8 cellular contexts compared by ENCODE assay signal in the genomic region with DNA sequence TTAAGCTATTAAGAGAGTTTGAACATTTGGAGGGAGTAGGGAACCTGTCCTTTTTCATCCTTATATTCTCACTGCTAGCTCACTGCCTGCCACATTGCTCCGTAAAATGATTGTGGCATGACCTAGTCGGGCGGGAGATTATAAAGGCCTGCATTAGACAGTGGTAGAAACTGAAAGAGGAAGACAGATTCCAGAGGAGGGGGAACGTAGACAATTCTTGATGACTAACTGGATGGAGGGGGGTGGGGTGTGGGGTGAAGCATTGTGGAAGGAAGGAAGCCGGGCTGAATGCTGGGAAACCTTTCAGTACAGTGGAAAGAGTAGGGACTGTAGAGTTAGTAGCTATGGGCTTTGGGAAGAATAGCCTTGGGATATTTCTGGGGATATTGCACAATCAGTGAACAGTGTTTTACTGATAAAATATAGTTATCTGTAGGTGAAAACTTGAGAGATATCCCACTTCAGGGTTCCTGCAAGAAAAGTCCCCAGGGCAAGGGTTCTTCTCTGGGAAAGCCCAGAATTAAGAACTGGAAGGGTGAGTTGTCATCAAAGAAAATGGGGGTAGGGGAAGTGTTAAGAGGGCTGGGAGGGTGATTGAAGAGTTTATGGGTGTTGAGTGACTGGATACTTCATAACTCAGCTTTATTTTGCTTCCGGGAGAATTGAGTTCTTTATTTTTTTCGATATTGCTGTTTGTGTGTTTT. TPM values are rescaled to one million over a fixed set of nuclear protein-coding genes. Genes with fewer than 3 reads are reported as not detected.
DNase-seq lines count a peak whose midpoint lies in the region; TF ChIP-seq lines count a peak whose summit lies in the region.

No MANE protein-coding gene starts in this region.

- H3K4me1 ChIP-seq in breast epithelium, result peaks cover 5 to 7% of the 10 kb centered on the region in 2 donors
- peaks cover 25% of the 10 kb centered on the region for H3K4me1 ChIP-seq in smooth muscle cell (ENCODE audit: low read depth)

- peak overlapping the region; percentile 91 for H3K4me2 ChIP-seq in smooth muscle cell

- peaks cover 46% of the 10 kb centered on the region for H4K20me1 ChIP-seq in smooth muscle cell (ENCODE audit: low read depth)

- DNase-seq in A172 (ENCODE audit: low spot score) (peak; percentile 89), HFFc6 (peak; percentile 91), breast epithelium (ENCODE audit: low spot score in 2 of 2) (peak in 1 of 2 donors; percentile 73), iris pigment epithelial cell (ENCODE audit: low read depth) (peak; percentile 96), smooth muscle cell (lab: John Stamatoyannopoulos, UW; ENCODE audit: unreplicated experiment) (peak; percentile 32), NCI-H1105 treated with DMSO at 0.1 percent for 48 hours (lab: John Stamatoyannopoulos, UW) (no peak), NCI-H748 treated with DMSO at 0.1 percent for 48 hours (lab: John Stamatoyannopoulos, UW) (no peak)

- H3K4me1 Mint-ChIP-seq in HFFc6 (ENCODE audit: low read depth), result peaks cover 60% of the 10 kb centered on the region
- peaks cover 46% of the 10 kb centered on the region for H3K4me1 Mint-ChIP-seq in T-helper 1 cell treated with Interleukin-12 subunit alpha and Interleukin-12 subunit beta and Interleukin-4 antibody, amounts not matched to agents 30 μg/mL and 1 μg/mL, for 36 hours (ENCODE audit: low read depth)

- peak overlapping the region; percentile 95 for H3K4me3 Mint-ChIP-seq in HFFc6
- peak overlapping the region; percentile 97 for H3K4me3 Mint-ChIP-seq in T-helper 1 cell treated with Interleukin-12 subunit alpha and Interleukin-12 subunit beta and Interleukin-4 antibody, amounts not matched to agents 30 μg/mL and 1 μg/mL, for 36 hours

- H3K9me3 Mint-ChIP-seq in HFFc6, result no peaks in the 10 kb centered on the region
- H3K9me3 Mint-ChIP-seq in T-helper 1 cell treated with Interleukin-12 subunit alpha and Interleukin-12 subunit beta and Interleukin-4 antibody, amounts not matched to agents 30 μg/mL and 1 μg/mL, for 36 hours, result no peaks in the 10 kb centered on the region

- H3K4me3 ChIP-seq in breast epithelium (peak overlapping the region; percentile 85 to 96 (median 90)), smooth muscle cell (peak overlapping the region; percentile 88)

- H3K36me3 ChIP-seq in breast epithelium, result no peaks in the 10 kb centered on the region
- H3K36me3 ChIP-seq in smooth muscle cell (ENCODE audit: low read depth), result no peaks in the 10 kb centered on the region

- H3K27me3 ChIP-seq in breast epithelium, result no peaks in the 10 kb centered on the region
- H3K27me3 ChIP-seq in smooth muscle cell (ENCODE audit: low read depth), result no peaks in the 10 kb centered on the region

- no peak for TF ChIP-seq POLR2A in breast epithelium (IDR thresholded peaks at IDR 0.05)

- no peaks in the 10 kb centered on the region for H3K9me3 ChIP-seq in breast epithelium
- H3K9me3 ChIP-seq in smooth muscle cell (replicated peaks; ENCODE audit: low read depth), result no peaks in the 10 kb centered on the region

- no peak overlapping the region for H2AFZ ChIP-seq in smooth muscle cell (ENCODE audit: low read depth)

- intact Hi-C loops in breast epithelium (cut with DNase I; ENCODE audit: low total_unique reads), result loop anchor here (10.0 kb wide), 1 partner anchor 65 kb away; no protein-coding TSS in a partner anchor

- WGBS in smooth muscle cell (ENCODE audit: low lambda C conversion rate), result 27% methylated on average over 7 of the region's 7 CpGs

- H3K9ac ChIP-seq in smooth muscle cell (ENCODE audit: low read depth), result peak overlapping the region; percentile 100

- H3K79me2 ChIP-seq in smooth muscle cell (ENCODE audit: low read depth), result peaks cover 59% of the 10 kb centered on the region

- H3K27me3 Mint-ChIP-seq in HFFc6 (ENCODE audit: insufficient read depth), result no peaks in the 10 kb centered on the region; the same call in 1 of the 2 replicates
- H3K27me3 Mint-ChIP-seq in T-helper 1 cell treated with Interleukin-12 subunit alpha and Interleukin-12 subunit beta and Interleukin-4 antibody, amounts not matched to agents 30 μg/mL and 1 μg/mL, for 36 hours (ENCODE audit: low read depth), result no peaks in the 10 kb centered on the region

- peaks cover 33% of the 10 kb centered on the region for H3K36me3 Mint-ChIP-seq in HFFc6 (ENCODE audit: low read depth)
- H3K36me3 Mint-ChIP-seq in T-helper 1 cell treated with Interleukin-12 subunit alpha and Interleukin-12 subunit beta and Interleukin-4 antibody, amounts not matched to agents 30 μg/mL and 1 μg/mL, for 36 hours (ENCODE audit: low read depth), result peaks cover 26% of the 10 kb centered on the region

- peaks cover 17% of the 10 kb centered on the region for H3F3A ChIP-seq in smooth muscle cell (ENCODE audit: low read depth)

- no peak for TF ChIP-seq CTCF in HFFc6 (IDR thresholded peaks at IDR 0.05)
- TF ChIP-seq CTCF in breast epithelium (IDR thresholded peaks at IDR 0.05), result no peak
- no peak for TF ChIP-seq CTCF in smooth muscle cell (IDR thresholded peaks at IDR 0.05; ENCODE audit: borderline replicate concordance, insufficient read depth, poor library complexity, severe bottlenecking)

- peak overlapping the region; percentile 97 to 98 for H3K27ac ChIP-seq in breast epithelium
- H3K27ac ChIP-seq in smooth muscle cell (ENCODE audit: low read depth), result peak overlapping the region; percentile 100

- H3K27ac Mint-ChIP-seq in HFFc6, result peak overlapping the region; percentile 97
- peak overlapping the region; percentile 98 for H3K27ac Mint-ChIP-seq in T-helper 1 cell treated with Interleukin-12 subunit alpha and Interleukin-12 subunit beta and Interleukin-4 antibody, amounts not matched to agents 30 μg/mL and 1 μg/mL, for 36 hours

RNA-seq across cellular contexts. Expression of gene MED15, which starts 2.1 kb away (rescaled TPM):
- total RNA-seq in A172 (2014; rRNA removed; shearing (Covaris generic)), result 24.7 and 29.7 TPM in 2 replicates
- 100 to 1,000 TPM; 128 to 148 (median 136) TPM for total RNA-seq in HFFc6 (2021; fragmentation: NEBNext Ultra II Directional; extraction: Animal tissue kit (Norgen Biotek cat#: 25700))
- total RNA-seq in breast epithelium (10 to 100 TPM; 36.6 to 53.1 (median 52.3) TPM), smooth muscle cell (25.3 and 29.2 TPM in 2 replicates)
- 70.5 and 78.5 TPM in 2 replicates for polyA plus RNA-seq in smooth muscle cell

RNA-seq across cellular contexts. Expression of gene KLHL22, which starts 13.9 kb away (rescaled TPM):
- total RNA-seq in A172 (2014; rRNA removed; shearing (Covaris generic)), result 12.0 and 13.6 TPM in 2 replicates
- 10 to 100 TPM; 19.2 to 25.5 (median 21.6) TPM for total RNA-seq in HFFc6 (2021; fragmentation: NEBNext Ultra II Directional; extraction: Animal tissue kit (Norgen Biotek cat#: 25700))
- total RNA-seq in breast epithelium (10 to 100 TPM; 28.5 to 38.0 (median 35.4) TPM), smooth muscle cell (17.1 and 26.1 TPM in 2 replicates)
- 18.1 and 27.3 TPM in 2 replicates for polyA plus RNA-seq in smooth muscle cell

Comparison
In these comparisons a context has a peak if more than half of its experiments do, and no peak if none do; other contexts are left out.
1. DNase-seq: peak in A172 (single experiment), HFFc6 (single experiment), iris pigment epithelial cell (single experiment) and smooth muscle cell (single experiment); none in NCI-H1105 treated with DMSO at 0.1 percent for 48 hours (single experiment) and NCI-H748 treated with DMSO at 0.1 percent for 48 hours (single experiment).